In the genomic region with DNA sequence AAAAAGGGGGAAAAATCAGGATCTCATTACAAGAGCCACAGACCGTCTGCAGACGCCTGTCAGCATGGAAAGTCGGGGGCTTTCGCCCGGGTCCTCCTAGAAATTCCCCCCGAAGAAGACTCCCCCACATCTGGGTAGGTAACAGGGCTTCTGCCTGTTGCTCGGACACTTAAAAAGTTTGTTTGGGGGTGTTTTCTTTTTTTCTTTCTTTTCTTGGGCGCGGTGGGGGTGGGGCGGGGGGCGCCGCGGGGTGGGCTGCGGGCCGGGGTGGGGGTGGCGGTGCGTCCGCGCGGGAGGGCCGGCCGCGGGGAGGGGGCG, we compare ENCODE assay signal across 8 cellular contexts. TPM values are rescaled to one million over a fixed set of nuclear protein-coding genes. Genes with fewer than 3 reads are reported as not detected.
A peak's percentile ranks its signal among the peaks of the same experiment; 100 is the strongest.
DNase-seq lines count a peak whose midpoint lies in the region; ATAC-seq, FAIRE-seq and TF ChIP-seq lines count a peak whose summit lies in the region.

No MANE protein-coding gene starts in this region.

- peaks cover 18% of the 10 kb centered on the region for H3F3A ChIP-seq in Loucy (ENCODE audit: low read depth)

- H4K20me1 ChIP-seq in Loucy (ENCODE audit: insufficient read depth, low read length, poor library complexity, severe bottlenecking) = peaks cover 29% of the 10 kb centered on the region

- H3K27ac ChIP-seq in heart left ventricle = peak overlapping the region; percentile 51 to 95 (median 88)
- H3K27ac ChIP-seq in rectal smooth muscle tissue (ENCODE audit: low read depth, low read length) = peak overlapping the region; percentile 66

- no peak overlapping the region for H2AFZ ChIP-seq in Loucy (ENCODE audit: low read length)

- peaks cover 3 to 51% (median 15%) of the 10 kb centered on the region in 12 donors for H3K4me1 ChIP-seq in heart left ventricle
- peaks cover 61% of the 10 kb centered on the region for H3K4me1 ChIP-seq in Loucy (ENCODE audit: insufficient read depth, low read length, poor library complexity, severe bottlenecking)
- H3K4me1 ChIP-seq in rectal smooth muscle tissue (ENCODE audit: control insufficient read depth, insufficient read depth, low read length) = peaks cover 4% of the 10 kb centered on the region

- POLR2A ChIA-PET in HEK293T (lab: Yijun Ruan, JAX) = no interaction called here

- intact Hi-C loops in heart left ventricle (cut with DNase I) (loop anchor here in 1 of 10 donors (2.0 kb wide), 1 partner anchor 16 kb away; no protein-coding TSS in a partner anchor), left ventricle myocardium superior (cut with micrococcal nuclease) (no loop called here)

- no peaks in the 10 kb centered on the region for H3K9me2 ChIP-seq in Loucy (replicated peaks; ENCODE audit: low read depth, low read length)

- no peaks in the 10 kb centered on the region for H3K27me3 ChIP-seq in heart left ventricle
- H3K27me3 ChIP-seq in Loucy (ENCODE audit: insufficient read depth, low read length, poor library complexity, severe bottlenecking) = no peaks in the 10 kb centered on the region
- no peaks in the 10 kb centered on the region for H3K27me3 ChIP-seq in rectal smooth muscle tissue (ENCODE audit: control insufficient read depth, insufficient read depth, low read length)

- H3K4me3 ChIP-seq in heart left ventricle (peak overlapping the region; percentile 53 to 98 (median 74)), Loucy (ENCODE audit: low read length, poor library complexity, severe bottlenecking) (peak overlapping the region; percentile 92), epithelial cell of esophagus (ENCODE audit: low read length) (peak overlapping the region; percentile 91), rectal smooth muscle tissue (ENCODE audit: low read length) (peak overlapping the region; percentile 84)

- FAIRE-seq in urothelium cell line (lab: Jason Lieb, UNC) = no peak

- DNase-seq in heart left ventricle = no peak
- no peak for DNase-seq in left ventricle myocardium superior
- DNase-seq in epithelial cell of esophagus (ENCODE audit: low read depth) = no peak
- DNase-seq in HEK293T (ENCODE audit: extremely low spot score) = no peak
- no peak for DNase-seq in urothelium cell line (ENCODE audit: low spot score)

- H3K36me3 ChIP-seq in heart left ventricle = no peaks in the 10 kb centered on the region
- H3K36me3 ChIP-seq in Loucy (ENCODE audit: insufficient read depth, low read length) = no peaks in the 10 kb centered on the region
- H3K36me3 ChIP-seq in rectal smooth muscle tissue (ENCODE audit: control insufficient read depth, insufficient read depth, low read length) = no peaks in the 10 kb centered on the region

- peak overlapping the region; percentile 58 for H3K4me2 ChIP-seq in Loucy (ENCODE audit: low read depth, low read length, poor library complexity, severe bottlenecking)

- WGBS in heart left ventricle, 4 donors = 0 to 2% (median 1%) methylated on average over 12 to 24 of the region's 24 CpGs

- peak overlapping the region; percentile 98 for H3K9ac ChIP-seq in Loucy (ENCODE audit: low read depth, low read length, poor library complexity, severe bottlenecking)
- H3K9ac ChIP-seq in rectal smooth muscle tissue (ENCODE audit: low read length) = peak overlapping the region; percentile 64

- H3K9me3 ChIP-seq in heart left ventricle (no peaks in the 10 kb centered on the region), Loucy (ENCODE audit: insufficient read depth, low read depth, low read length) (no peaks in the 10 kb centered on the region)

- peaks cover 36% of the 10 kb centered on the region for H3K79me2 ChIP-seq in Loucy (ENCODE audit: insufficient read depth, low read length)

- TF ChIP-seq CTCF in heart left ventricle (IDR thresholded peaks at IDR 0.05) = no peak
- no peak for TF ChIP-seq CTCF in Loucy (conservative IDR thresholded peaks at IDR 0.05; ENCODE audit: low read length)
- TF ChIP-seq CTCF in epithelial cell of esophagus (IDR thresholded peaks at IDR 0.05; ENCODE audit: insufficient read depth, low read depth, low read length, missing control alignments) = no peak

- CTCF ChIA-PET in HEK293T (lab: Yijun Ruan, JAX) = no interaction called here

- no peak for TF ChIP-seq POLR2A in heart left ventricle (IDR thresholded peaks at IDR 0.05)

- no peak for ATAC-seq in heart left ventricle
- ATAC-seq in left ventricle myocardium superior = no peak
- no peak for ATAC-seq in HG03520 (IDR thresholded peaks at IDR 0.05; ENCODE audit: unreplicated experiment)

TF ChIP-seq in HEK293T, 16 proteins besides CTCF, POLR2A, EP300 and RAD21:
- TF ChIP-seq TARDBP (IDR thresholded peaks at IDR 0.05) (no peak), FOXM1 (IDR thresholded peaks at IDR 0.05; ENCODE audit: borderline replicate concordance) (no peak), L3MBTL2 (conservative IDR thresholded peaks at IDR 0.05) (no peak), LEF1 (IDR thresholded peaks at IDR 0.05; ENCODE audit: borderline replicate concordance) (no peak), ZNF384 (IDR thresholded peaks at IDR 0.05) (no peak), SP1 (IDR thresholded peaks at IDR 0.05) (no peak), NFRKB (IDR thresholded peaks at IDR 0.05) (no peak), FOXK2 (IDR thresholded peaks at IDR 0.05) (no peak), FOXA1 (IDR thresholded peaks at IDR 0.05) (no peak), ELF4 (IDR thresholded peaks at IDR 0.05) (no peak)
- TF ChIP-seq, protein P1, sequence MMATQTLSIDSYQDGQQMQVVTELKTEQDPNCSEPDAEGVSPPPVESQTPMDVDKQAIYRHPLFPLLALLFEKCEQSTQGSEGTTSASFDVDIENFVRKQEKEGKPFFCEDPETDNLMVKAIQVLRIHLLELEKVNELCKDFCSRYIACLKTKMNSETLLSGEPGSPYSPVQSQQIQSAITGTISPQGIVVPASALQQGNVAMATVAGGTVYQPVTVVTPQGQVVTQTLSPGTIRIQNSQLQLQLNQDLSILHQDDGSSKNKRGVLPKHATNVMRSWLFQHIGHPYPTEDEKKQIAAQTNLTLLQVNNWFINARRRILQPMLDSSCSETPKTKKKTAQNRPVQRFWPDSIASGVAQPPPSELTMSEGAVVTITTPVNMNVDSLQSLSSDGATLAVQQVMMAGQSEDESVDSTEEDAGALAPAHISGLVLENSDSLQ (IDR thresholded peaks at IDR 0.05) = no peak
TF ChIP-seq in HEK293T: peak in this region for 0.

RNA-seq across cellular contexts. Expression of gene ELK3, which starts 0.4 kb away (rescaled TPM):
- 10 to 100 TPM; 14.3 to 42.3 (median 18.6) TPM for total RNA-seq in heart left ventricle
- polyA plus RNA-seq in heart left ventricle = 10 to 100 TPM in 1 of 2 donors, 1 to 10 TPM in 1; 5.7 to 20.7 TPM
- total RNA-seq in left ventricle myocardium superior = 21.1 TPM
